Comparison of ENCODE assay signal across 1 cellular context in genomic region chr9:471320-471719, GRCh38.
TF ChIP-seq lines count a peak whose summit lies in the region.

No MANE protein-coding gene starts in this region.

TF ChIP-seq in K562, 482 proteins besides CTCF, POLR2A, EP300 and RAD21 (continues in another document):
- TF ChIP-seq ZNF395 (CRISPR knock-in tag; IDR thresholded peaks at IDR 0.05), result no peak
- no peak for TF ChIP-seq MNT (conservative IDR thresholded peaks at IDR 0.05)
- TF ChIP-seq TRIM25 (IDR thresholded peaks at IDR 0.05; ENCODE audit: borderline replicate concordance), result no peak
- no peak for TF ChIP-seq CBX3 (IDR thresholded peaks at IDR 0.05; ENCODE audit: borderline replicate concordance in 1 of 2, low read length in 2 of 2)
- TF ChIP-seq RCOR1 (IDR thresholded peaks at IDR 0.05; ENCODE audit: borderline replicate concordance in 1 of 2, low read depth in 2 of 2, low read length in 2 of 2), result 0 out of 4 replicates have a peak, but pooled peaks of 1 of the 2 experiments have one; percentile 23
- no peak for TF ChIP-seq ZNF282 (CRISPR knock-in tag; IDR thresholded peaks at IDR 0.05)
- TF ChIP-seq ETV6 (IDR thresholded peaks at IDR 0.05; ENCODE audit: borderline replicate concordance in 1 of 2, low read depth in 2 of 2, low read length in 1 of 2), result no peak
- TF ChIP-seq ETV6 (CRISPR knock-in tag; IDR thresholded peaks at IDR 0.05; ENCODE audit: borderline replicate concordance), result no peak
- TF ChIP-seq ZNF449 (CRISPR knock-in tag; IDR thresholded peaks at IDR 0.05), result no peak
- TF ChIP-seq BRF2 (IDR thresholded peaks at IDR 0.05; ENCODE audit: borderline replicate concordance, insufficient read depth, insufficient read length), result no peak
- no peak for TF ChIP-seq KAT7 (CRISPR knock-in tag; IDR thresholded peaks at IDR 0.05; ENCODE audit: borderline replicate concordance)
- no peak for TF ChIP-seq NR4A1 (CRISPR knock-in tag; IDR thresholded peaks at IDR 0.05)
- TF ChIP-seq NR4A1 (tag; IDR thresholded peaks at IDR 0.05), result no peak
- peak; percentile 28; the same call in 1 of the 2 replicates for TF ChIP-seq FOXA1 (IDR thresholded peaks at IDR 0.05; ENCODE audit: borderline replicate concordance)
- no peak for TF ChIP-seq VEZF1 (CRISPR knock-in tag; IDR thresholded peaks at IDR 0.05)
- no peak for TF ChIP-seq RFX1 (IDR thresholded peaks at IDR 0.05)
- TF ChIP-seq MAFG (tag; conservative IDR thresholded peaks at IDR 0.05), result peak; percentile 47
- no peak for TF ChIP-seq POLR2B (IDR thresholded peaks at IDR 0.05; ENCODE audit: low read depth, partially characterized antibody)
- peak; percentile 92 to 93 for TF ChIP-seq FOXA3 (CRISPR knock-in tag; conservative IDR thresholded peaks at IDR 0.05 in 1 of 2, IDR thresholded peaks at IDR 0.05 in 1 of 2)
- no peak for TF ChIP-seq POLR2AphosphoS2 (IDR thresholded peaks at IDR 0.05; ENCODE audit: low read length)
- no peak for TF ChIP-seq PREB (CRISPR knock-in tag; IDR thresholded peaks at IDR 0.05)
- TF ChIP-seq SIN3B (IDR thresholded peaks at IDR 0.05; ENCODE audit: low read depth), result no peak
- peak; percentile 39; the same call in 1 of the 2 replicates for TF ChIP-seq C11orf30 (IDR thresholded peaks at IDR 0.05; ENCODE audit: low read depth)
- no peak for TF ChIP-seq ZSCAN29 (IDR thresholded peaks at IDR 0.05)
- TF ChIP-seq ZNF740 (CRISPR knock-in tag; IDR thresholded peaks at IDR 0.05), result no peak
- TF ChIP-seq ZNF740 (tag; IDR thresholded peaks at IDR 0.05), result no peak
- no peak for TF ChIP-seq HBP1 (CRISPR knock-in tag; IDR thresholded peaks at IDR 0.05)
- peak; percentile 58 for TF ChIP-seq NFIC (IDR thresholded peaks at IDR 0.05)
- TF ChIP-seq HLTF (IDR thresholded peaks at IDR 0.05), result no peak
- TF ChIP-seq NCOA6 (IDR thresholded peaks at IDR 0.05), result no peak
- TF ChIP-seq MLX (CRISPR knock-in tag; conservative IDR thresholded peaks at IDR 0.05), result no peak
- TF ChIP-seq GATAD2A (IDR thresholded peaks at IDR 0.05), result no peak
- TF ChIP-seq KHSRP (IDR thresholded peaks at IDR 0.05), result no peak
- TF ChIP-seq SMARCA5 (IDR thresholded peaks at IDR 0.05), result no peak
- TF ChIP-seq SMARCB1 (IDR thresholded peaks at IDR 0.05; ENCODE audit: insufficient read length, low read depth), result no peak
- peak; percentile 14 for TF ChIP-seq MEIS2 (IDR thresholded peaks at IDR 0.05; ENCODE audit: partially characterized antibody)
- TF ChIP-seq ZEB2 (IDR thresholded peaks at IDR 0.05), result no peak
- no peak for TF ChIP-seq POU5F1 (IDR thresholded peaks at IDR 0.05; ENCODE audit: borderline replicate concordance, low read depth, low read length, partially characterized antibody)
- TF ChIP-seq ZNF280B (CRISPR knock-in tag; IDR thresholded peaks at IDR 0.05), result no peak
- no peak for TF ChIP-seq ZNF512 (tag; IDR thresholded peaks at IDR 0.05)
- TF ChIP-seq ZNF316 (IDR thresholded peaks at IDR 0.05), result 0 out of 2 replicates have a peak, but pooled peaks have one; percentile 26
- no peak for TF ChIP-seq HSF4 (CRISPR knock-in tag; IDR thresholded peaks at IDR 0.05; ENCODE audit: borderline replicate concordance)
- TF ChIP-seq ZC3H4 (CRISPR knock-in tag; IDR thresholded peaks at IDR 0.05; ENCODE audit: borderline replicate concordance), result no peak
- TF ChIP-seq HDAC2 (IDR thresholded peaks at IDR 0.05), result no peak
- no peak for TF ChIP-seq ZNF384 (IDR thresholded peaks at IDR 0.05; ENCODE audit: low read depth, low read length)
- TF ChIP-seq ZNF444 (CRISPR knock-in tag; IDR thresholded peaks at IDR 0.05), result no peak
- TF ChIP-seq TFAP4 (CRISPR knock-in tag; IDR thresholded peaks at IDR 0.05; ENCODE audit: borderline replicate concordance), result no peak
